1 cellular context compared by ENCODE assay signal in the genomic region with DNA sequence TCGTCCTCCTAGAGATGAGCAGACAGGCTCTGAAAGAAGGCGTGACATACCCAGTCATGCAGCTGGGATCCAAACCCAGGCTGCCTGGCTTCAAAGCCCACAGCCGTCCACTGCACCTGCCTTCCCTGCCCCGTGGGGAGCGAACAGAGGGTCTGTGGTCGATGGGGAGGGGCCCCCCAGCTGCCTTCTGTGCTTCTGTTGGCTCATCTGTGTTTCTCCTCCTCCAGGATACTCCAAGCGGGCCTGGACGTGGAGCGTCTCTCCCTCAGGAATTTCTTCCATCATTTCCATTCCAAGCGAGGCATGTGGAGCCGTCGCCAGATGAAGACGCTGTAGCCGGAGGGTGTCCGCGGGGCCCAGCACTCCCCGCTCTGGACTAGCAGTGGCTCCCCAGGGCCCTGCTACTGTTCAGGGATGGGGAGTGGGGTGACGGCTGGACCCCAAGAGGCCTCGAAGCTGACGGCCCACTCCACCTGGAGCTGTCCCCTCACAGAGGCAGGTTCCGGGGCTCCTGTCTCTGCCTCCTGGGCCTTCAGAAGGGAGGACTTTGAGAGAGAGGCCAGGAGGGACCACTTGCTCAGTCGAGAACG.
TF ChIP-seq lines count a peak whose summit lies in the region.

No MANE protein-coding gene starts in this region.

TF ChIP-seq in IMR-90, 13 proteins besides CTCF, POLR2A, EP300 and RAD21:
- no peak for TF ChIP-seq RFX5 (IDR thresholded peaks at IDR 0.05; ENCODE audit: low read depth, low read length)
- TF ChIP-seq CHD1 (IDR thresholded peaks at IDR 0.05; ENCODE audit: low read depth, low read length), result no peak
- no peak for TF ChIP-seq CEBPB (IDR thresholded peaks at IDR 0.05; ENCODE audit: low read depth, low read length)
- no peak for TF ChIP-seq MAFK (IDR thresholded peaks at IDR 0.05; ENCODE audit: low read depth, low read length)
- TF ChIP-seq, protein P1, sequence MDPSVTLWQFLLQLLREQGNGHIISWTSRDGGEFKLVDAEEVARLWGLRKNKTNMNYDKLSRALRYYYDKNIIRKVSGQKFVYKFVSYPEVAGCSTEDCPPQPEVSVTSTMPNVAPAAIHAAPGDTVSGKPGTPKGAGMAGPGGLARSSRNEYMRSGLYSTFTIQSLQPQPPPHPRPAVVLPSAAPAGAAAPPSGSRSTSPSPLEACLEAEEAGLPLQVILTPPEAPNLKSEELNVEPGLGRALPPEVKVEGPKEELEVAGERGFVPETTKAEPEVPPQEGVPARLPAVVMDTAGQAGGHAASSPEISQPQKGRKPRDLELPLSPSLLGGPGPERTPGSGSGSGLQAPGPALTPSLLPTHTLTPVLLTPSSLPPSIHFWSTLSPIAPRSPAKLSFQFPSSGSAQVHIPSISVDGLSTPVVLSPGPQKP (IDR thresholded peaks at IDR 0.05; ENCODE audit: borderline replicate concordance, low read depth, low read length), result no peak
- no peak for TF ChIP-seq NFE2L2 (IDR thresholded peaks at IDR 0.05; ENCODE audit: low read depth, low read length)
- TF ChIP-seq USF2 (IDR thresholded peaks at IDR 0.05; ENCODE audit: low read depth, low read length), result no peak
- TF ChIP-seq MAZ (IDR thresholded peaks at IDR 0.05; ENCODE audit: borderline replicate concordance, low read depth, low read length), result no peak
- TF ChIP-seq MXI1 (IDR thresholded peaks at IDR 0.05; ENCODE audit: borderline replicate concordance, low read depth, low read length), result no peak
- no peak for TF ChIP-seq BHLHE40 (IDR thresholded peaks at IDR 0.05; ENCODE audit: low read depth, low read length)
- TF ChIP-seq SMC3 (IDR thresholded peaks at IDR 0.05; ENCODE audit: low read depth, low read length), result no peak
- TF ChIP-seq FOS (IDR thresholded peaks at IDR 0.05; ENCODE audit: low read depth, low read length), result no peak
- TF ChIP-seq RCOR1 (IDR thresholded peaks at IDR 0.05; ENCODE audit: insufficient replicate concordance, low read length), result no peak
